Comparison of ENCODE assay signal across 1 cellular context in the genomic region with DNA sequence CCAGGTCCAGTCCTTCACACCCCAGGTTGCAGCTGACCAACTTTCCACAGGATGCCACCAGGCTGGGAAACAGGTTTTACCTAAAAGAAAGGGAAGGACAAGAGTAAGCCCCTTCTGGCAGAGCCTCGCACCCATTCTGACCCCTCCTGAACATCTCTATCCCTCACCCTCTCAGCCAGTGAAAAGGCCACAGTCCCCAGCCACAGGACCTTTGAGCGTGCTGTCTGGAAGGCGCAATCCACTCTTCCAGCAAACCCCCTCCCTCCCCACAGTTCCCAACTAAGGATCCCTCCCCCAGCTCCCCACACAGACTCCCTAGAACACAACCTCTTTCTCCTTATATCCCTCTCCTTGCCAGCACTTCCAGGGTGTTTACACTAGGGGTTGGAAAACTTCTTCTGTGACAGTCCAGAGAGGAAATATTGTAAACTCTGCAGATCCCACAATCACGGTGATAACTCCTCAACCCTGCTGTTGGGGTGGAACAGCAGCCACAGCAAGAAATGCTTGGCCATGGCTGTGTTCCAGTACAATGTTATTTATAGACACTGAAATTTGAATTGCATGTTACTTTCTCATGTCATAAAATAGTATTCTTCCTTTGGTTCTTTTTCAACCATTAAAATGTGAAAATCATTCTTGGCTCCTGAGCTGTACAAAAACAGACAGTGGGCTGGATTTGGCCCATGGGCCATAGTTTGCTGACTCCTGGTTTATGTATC.
TF ChIP-seq lines count a peak whose summit lies in the region.

No MANE protein-coding gene starts in this region.

TF ChIP-seq in endothelial cell of umbilical vein, 7 proteins besides CTCF, POLR2A, EP300 and RAD21 (continued from another document):
- TF ChIP-seq EZH2 (IDR thresholded peaks at IDR 0.05; ENCODE audit: borderline replicate concordance, low read depth, low read length, severe bottlenecking), result no peak
